In genomic region chr10:100749059-100749308, GRCh38 we compare ENCODE assay signal across 23 cellular contexts. TPM values are rescaled to one million over a fixed set of nuclear protein-coding genes. Genes with fewer than 3 reads are reported as not detected.
DNase-seq lines count a peak whose midpoint lies in the region; ATAC-seq, FAIRE-seq and TF ChIP-seq lines count a peak whose summit lies in the region.
"Had no signal": no experiment of that assay in that cellular context is flagged by ENCODE, and none has a peak within 500 bp of the region (broad histone marks: within the 10 kb centered on the region; RNA-seq: fewer than 3 reads in every experiment).

No MANE protein-coding gene starts in this region.

- FAIRE-seq in kidney (lab: Jason Lieb, UNC), result no peak

- peaks cover 100% of the 10 kb centered on the region for H3K27me3 Mint-ChIP-seq in activated naive CD4-positive, alpha-beta T cell treated with anti-CD3 and anti-CD28 coated beads, Interleukin-2, amount 10 ng/mL, durations not matched to agents 7 days and 5 days
- H3K27me3 Mint-ChIP-seq in activated T-helper 17 cell treated with anti-CD3 and anti-CD28 coated beads, Interleukin-2, amount 50 U/mL, for 72 hours, result peaks cover 53% of the 10 kb centered on the region
- peaks cover 98% of the 10 kb centered on the region for H3K27me3 Mint-ChIP-seq in stimulated activated naive CD8-positive, alpha-beta T cell treated with anti-CD3 and anti-CD28 coated beads, Interleukin-15, amount 100 ng/mL, for 72 hours

- H3K27ac ChIP-seq in kidney (ENCODE audit: low read depth in 2 of 2, low read length in 2 of 2), result peak overlapping the region in 1 of 2 donors; percentile 36
- H3K27ac ChIP-seq: BLaER1, spleen had no signal

- H3K4me1 ChIP-seq in kidney (ENCODE audit: control insufficient read depth in 1 of 2, insufficient read depth in 1 of 2, low read depth in 1 of 2, low read length in 2 of 2), result peaks cover 13 to 22% of the 10 kb centered on the region in 2 donors
- H3K4me1 ChIP-seq in mucosa of descending colon (ENCODE audit: low read depth), result peaks cover 14% of the 10 kb centered on the region

- intact Hi-C loops in kidney (cut with DNase I), result no loop called here
- intact Hi-C loops in mucosa of descending colon (cut with DNase I, micrococcal nuclease), result loop anchor here in 1 of 2 donors (10.0 kb wide), 1 partner anchor 184 kb away; no protein-coding TSS in a partner anchor

- H3K27ac Mint-ChIP-seq in activated naive CD4-positive, alpha-beta T cell treated with anti-CD3 and anti-CD28 coated beads, Interleukin-2, amount 10 ng/mL, durations not matched to agents 7 days and 5 days, result peak overlapping the region; percentile 69
- no peak overlapping the region for H3K27ac Mint-ChIP-seq in activated T-helper 17 cell treated with anti-CD3 and anti-CD28 coated beads, Interleukin-2, amount 50 U/mL, for 72 hours
- H3K27ac Mint-ChIP-seq in stimulated activated naive CD8-positive, alpha-beta T cell treated with anti-CD3 and anti-CD28 coated beads, Interleukin-15, amount 100 ng/mL, for 72 hours, result no peak overlapping the region
- H3K27ac Mint-ChIP-seq: activated naive CD4-positive, alpha-beta T cell treated with anti-CD3 and anti-CD28 coated beads, Interleukin-2, amount 50 U/mL, for 72 hours; HFFc6 had no signal

- H3K4me3 ChIP-seq in kidney (ENCODE audit: low read length in 2 of 2), result peak overlapping the region; percentile 64 to 78
- no peak overlapping the region for H3K4me3 ChIP-seq in mucosa of descending colon
- H3K4me3 ChIP-seq: BLaER1 had no signal

- no peak for DNase-seq in activated naive CD4-positive, alpha-beta T cell treated with anti-CD3 and anti-CD28 coated beads, Interleukin-2, amount 10 ng/mL, durations not matched to agents 7 days and 5 days
- DNase-seq in activated naive CD4-positive, alpha-beta T cell (lab: John Stamatoyannopoulos, UW), result no peak
- no peak for DNase-seq in kidney
- no peak for DNase-seq in stimulated activated naive CD8-positive, alpha-beta T cell treated with anti-CD3 and anti-CD28 coated beads, Interleukin-15, amount 100 ng/mL, for 72 hours
- no peak for DNase-seq in G401 (ENCODE audit: low spot score)
- DNase-seq in mucosa of descending colon, result no peak
- DNase-seq in activated CD4-positive, CD25-positive, alpha-beta regulatory T cell treated with anti-CD3 and anti-CD28 coated beads, Interleukin-2, amount 50 U/mL, for 72 hours, result no peak
- DNase-seq: activated CD4-positive, alpha-beta T cell treated with anti-CD3 and anti-CD28 coated beads, Interleukin-2, amount 10 ng/mL, durations not matched to agents 24 days and 14 days; HFFc6; NCI-H1092 treated with DMSO at 0.1 percent for 48 hours; NCI-H2107; spleen; stimulated activated CD4-positive, alpha-beta T cell treated with anti-CD3 and anti-CD28 coated beads, Interleukin-4, amount 100 ng/mL, for 24 hours had no signal

- TF ChIP-seq CTCF in kidney (IDR thresholded peaks at IDR 0.05; ENCODE audit: borderline replicate concordance, extremely low read depth, insufficient read depth) (no peak), mucosa of descending colon (IDR thresholded peaks at IDR 0.05) (no peak)

- in situ Hi-C loops in G401 (cut with HindIII; ENCODE audit: low sequenced_read_pairs), result no loop called here

- peaks cover 0 to 12% of the 10 kb centered on the region in 2 donors for H3K36me3 ChIP-seq in kidney (ENCODE audit: control insufficient read depth in 1 of 2, insufficient read depth in 2 of 2, low read length in 2 of 2)
- no peaks in the 10 kb centered on the region for H3K36me3 ChIP-seq in mucosa of descending colon (ENCODE audit: low read depth)
- H3K36me3 ChIP-seq: BLaER1, spleen had no signal

- ATAC-seq in activated T-helper 17 cell treated with anti-CD3 and anti-CD28 coated beads, Interleukin-2, amount 50 U/mL, for 72 hours (replicated peaks), result no peak
- no peak for ATAC-seq in stimulated activated naive CD8-positive, alpha-beta T cell treated with anti-CD3 and anti-CD28 coated beads, Interleukin-15, amount 100 ng/mL, for 72 hours
- no peak for ATAC-seq in mucosa of descending colon
- ATAC-seq: activated naive CD4-positive, alpha-beta T cell treated with anti-CD3 and anti-CD28 coated beads, Interleukin-2, amount 50 U/mL, for 72 hours had no signal

- H3K36me3 Mint-ChIP-seq in activated naive CD4-positive, alpha-beta T cell treated with anti-CD3 and anti-CD28 coated beads, Interleukin-2, amount 10 ng/mL, durations not matched to agents 7 days and 5 days, result peaks cover 9% of the 10 kb centered on the region
- H3K36me3 Mint-ChIP-seq in activated T-helper 17 cell treated with anti-CD3 and anti-CD28 coated beads, Interleukin-2, amount 50 U/mL, for 72 hours (ENCODE audit: low read depth), result peaks cover 14% of the 10 kb centered on the region

- CTCF ChIA-PET in activated naive CD4-positive, alpha-beta T cell treated with anti-CD3 and anti-CD28 coated beads, Interleukin-2, amount 10 ng/mL, durations not matched to agents 7 days and 5 days (lab: Charles Lee), result no interaction called here

- no peak overlapping the region for H3K4me3 Mint-ChIP-seq in activated naive CD4-positive, alpha-beta T cell treated with anti-CD3 and anti-CD28 coated beads, Interleukin-2, amount 10 ng/mL, durations not matched to agents 7 days and 5 days
- peak overlapping the region; percentile 21 for H3K4me3 Mint-ChIP-seq in activated T-helper 17 cell treated with anti-CD3 and anti-CD28 coated beads, Interleukin-2, amount 50 U/mL, for 72 hours
- peak overlapping the region; percentile 49 to 70 for H3K4me3 Mint-ChIP-seq in stimulated activated naive CD8-positive, alpha-beta T cell treated with anti-CD3 and anti-CD28 coated beads, Interleukin-15, amount 100 ng/mL, for 72 hours
- H3K4me3 Mint-ChIP-seq: activated CD4-positive, alpha-beta T cell treated with anti-CD3 and anti-CD28 coated beads, Interleukin-2, amount 10 ng/mL, durations not matched to agents 24 days and 14 days; HFFc6 had no signal

- H3K4me1 Mint-ChIP-seq in activated naive CD4-positive, alpha-beta T cell treated with anti-CD3 and anti-CD28 coated beads, Interleukin-2, amount 10 ng/mL, durations not matched to agents 7 days and 5 days, result peaks cover 17% of the 10 kb centered on the region
- peaks cover 18% of the 10 kb centered on the region for H3K4me1 Mint-ChIP-seq in activated T-helper 17 cell treated with anti-CD3 and anti-CD28 coated beads, Interleukin-2, amount 50 U/mL, for 72 hours
- H3K4me1 Mint-ChIP-seq in stimulated activated naive CD8-positive, alpha-beta T cell treated with anti-CD3 and anti-CD28 coated beads, Interleukin-15, amount 100 ng/mL, for 72 hours, result peaks cover 44% of the 10 kb centered on the region

- H3K9me3 ChIP-seq in kidney (ENCODE audit: control insufficient read depth in 1 of 2, low read length in 2 of 2) (no peaks in the 10 kb centered on the region), mucosa of descending colon (no peaks in the 10 kb centered on the region)
- H3K9me3 ChIP-seq: BLaER1, spleen had no signal

- no peaks in the 10 kb centered on the region for H3K9me3 Mint-ChIP-seq in activated naive CD4-positive, alpha-beta T cell treated with anti-CD3 and anti-CD28 coated beads, Interleukin-2, amount 10 ng/mL, durations not matched to agents 7 days and 5 days
- no peaks in the 10 kb centered on the region for H3K9me3 Mint-ChIP-seq in activated T-helper 17 cell treated with anti-CD3 and anti-CD28 coated beads, Interleukin-2, amount 50 U/mL, for 72 hours
- no peaks in the 10 kb centered on the region for H3K9me3 Mint-ChIP-seq in stimulated activated naive CD8-positive, alpha-beta T cell treated with anti-CD3 and anti-CD28 coated beads, Interleukin-15, amount 100 ng/mL, for 72 hours
- H3K9me3 Mint-ChIP-seq: activated CD4-positive, alpha-beta T cell treated with anti-CD3 and anti-CD28 coated beads, Interleukin-2, amount 10 ng/mL, durations not matched to agents 24 days and 14 days; activated naive CD4-positive, alpha-beta T cell treated with anti-CD3 and anti-CD28 coated beads, Interleukin-2, amount 50 U/mL, for 72 hours; HFFc6 had no signal

- peak overlapping the region; percentile 64 to 78 for H3K9ac ChIP-seq in kidney (ENCODE audit: low read length in 2 of 2)
- H3K9ac ChIP-seq: BLaER1 had no signal

RNA-seq across cellular contexts. Expression of gene PAX2, which starts 3.6 kb away (rescaled TPM):
- under 1 TPM in 1 of 2 donors, not detected in 1; 0.16 TPM for total RNA-seq in activated T-helper 17 cell treated with anti-CD3 and anti-CD28 coated beads, Interleukin-2, amount 50 U/mL, for 72 hours
- 102 TPM for total RNA-seq in kidney
- polyA plus RNA-seq in kidney (ENCODE audit: insufficient read depth, low read depth, low replicate concordance), result 28.3 TPM
- total RNA-seq in G401 (2014; rRNA removed; shearing (Covaris generic)), result 0.20 and 2.2 TPM in 2 replicates
- total RNA-seq in mucosa of descending colon, result not detected
- total RNA-seq: A673; activated naive CD4-positive, alpha-beta T cell treated with anti-CD3 and anti-CD28 coated beads, Interleukin-2, amount 50 U/mL, for 72 hours; HFFc6; LHCN-M2; liver; mononuclear cell; osteoblast; spleen; subcutaneous adipose tissue; urinary bladder had no signal
- polyA plus RNA-seq: liver, spleen, urinary bladder had no signal

Comparison
In these comparisons a context has a peak if more than half of its experiments do, and no peak if none do; other contexts are left out.
1. RNA of gene PAX2, which starts 3.6 kb away (total RNA-seq): 102 TPM in kidney (single experiment); 0.20 to 2.2 TPM in G401, 0.16 TPM in activated T-helper 17 cell treated with anti-CD3 and anti-CD28 coated beads, Interleukin-2, amount 50 U/mL, for 72 hours and not detected in mucosa of descending colon; every median in the first group is over 10 times any median in the second.